ENCODE assay signal across 15 cellular contexts in genomic region chr2:18701546-18701945, GRCh38.
"Had no signal": no experiment of that assay in that cellular context is flagged by ENCODE, and none has a peak within 500 bp of the region (broad histone marks: within the 10 kb centered on the region; RNA-seq: fewer than 3 reads in every experiment).

No MANE protein-coding gene starts in this region.

- H3K27me3 ChIP-seq: dorsolateral prefrontal cortex, right atrium auricular region, sigmoid colon had no signal

- ATAC-seq: left ventricle myocardium superior; naive thymus-derived CD4-positive, alpha-beta T cell had no signal

- H3K36me3 ChIP-seq: right atrium auricular region, sigmoid colon had no signal

- DNase-seq: dorsolateral prefrontal cortex; effector CD8-positive, alpha-beta T cell; immature natural killer cell; left cardiac atrium; left ventricle myocardium superior; naive thymus-derived CD4-positive, alpha-beta T cell; nephron progenitor cell; posterior cingulate gyrus; sigmoid colon; stimulated activated CD4-positive, alpha-beta T cell treated with anti-CD3 and anti-CD28 coated beads, Interleukin-2, amount 100 ng/mL, for 48 hours; stimulated activated naive CD4-positive, alpha-beta T cell treated with Interleukin-2 at 50 U/mL for 16 hours had no signal

- H3K4me3 ChIP-seq: coronary artery, dorsolateral prefrontal cortex, lung, right atrium auricular region, sigmoid colon, smooth muscle cell had no signal
